Comparison of ENCODE assay signal across 14 cellular contexts in the genomic region with DNA sequence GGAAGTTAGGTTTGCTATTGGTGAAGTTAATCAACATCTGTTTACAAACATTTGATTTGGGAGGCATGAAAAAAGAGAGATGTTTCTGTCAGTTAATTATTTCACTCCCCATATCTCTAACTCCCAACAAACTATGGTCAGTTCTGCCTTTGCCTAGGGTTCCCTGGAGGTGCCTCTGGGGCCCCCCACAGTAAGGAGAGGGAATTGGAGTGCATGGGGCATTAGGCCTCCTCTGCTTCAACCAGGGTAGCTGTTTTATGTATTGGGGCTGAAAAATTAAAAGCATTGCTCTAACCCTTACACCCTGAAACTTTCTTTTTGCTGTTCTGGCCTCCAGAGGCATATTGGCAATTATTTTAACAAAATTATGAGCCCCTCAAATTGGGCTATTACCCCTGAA. TPM values are rescaled to one million over a fixed set of nuclear protein-coding genes. Genes with fewer than 3 reads are reported as not detected.
A peak's percentile ranks its signal among the peaks of the same experiment; 100 is the strongest.
DNase-seq lines count a peak whose midpoint lies in the region; ATAC-seq and TF ChIP-seq lines count a peak whose summit lies in the region.
"Had no signal": no experiment of that assay in that cellular context is flagged by ENCODE, and none has a peak within 500 bp of the region (broad histone marks: within the 10 kb centered on the region; RNA-seq: fewer than 3 reads in every experiment).

No MANE protein-coding gene starts in this region.

- H3K4me3 ChIP-seq in left ventricle myocardium inferior (no peak overlapping the region), mesendoderm (ENCODE audit: low read length) (no peak overlapping the region)

- no peaks in the 10 kb centered on the region for H3K9me3 ChIP-seq in left ventricle myocardium inferior (replicated peaks)
- H3K9me3 ChIP-seq: BE2C had no signal

- H3K4ac ChIP-seq in mesendoderm (ENCODE audit: low read depth, low read length) = no peak overlapping the region

- peaks cover 86% of the 10 kb centered on the region for H3K4me1 ChIP-seq in left ventricle myocardium inferior
- H3K4me1 ChIP-seq in mesendoderm (ENCODE audit: control insufficient read depth, low read depth, low read length) = peaks cover 28% of the 10 kb centered on the region
- H3K4me1 ChIP-seq: BE2C had no signal

- no peak overlapping the region for H3K56ac ChIP-seq in mesendoderm (ENCODE audit: low read length)

- no peaks in the 10 kb centered on the region for H3K79me2 ChIP-seq in mesendoderm (ENCODE audit: control insufficient read depth, insufficient read depth, low read length)

- H2BK120ac ChIP-seq in mesendoderm (ENCODE audit: low read depth, low read length) = no peak overlapping the region

- H3K9ac ChIP-seq in mesendoderm (ENCODE audit: low read length) = no peak overlapping the region

- no peak overlapping the region for H3K18ac ChIP-seq in mesendoderm (ENCODE audit: low read length)

- peaks cover 90% of the 10 kb centered on the region for H3K4me1 Mint-ChIP-seq in chondrocyte (ENCODE audit: low read depth)
- H3K4me1 Mint-ChIP-seq: activated naive CD8-positive, alpha-beta T cell treated with anti-CD3 and anti-CD28 coated beads for 36 hours had no signal

- H2AK5ac ChIP-seq in mesendoderm (ENCODE audit: low read length) = no peak overlapping the region

- H4K8ac ChIP-seq in mesendoderm (ENCODE audit: low read depth, low read length) = no peak overlapping the region

- H3K4me3 Mint-ChIP-seq in chondrocyte (ENCODE audit: unreplicated experiment) = peak overlapping the region; percentile 61
- H3K4me3 Mint-ChIP-seq: activated CD8-positive, alpha-beta T cell treated with anti-CD3 and anti-CD28 coated beads, Interleukin-2, amount 10 ng/mL, durations not matched to agents 7 days and 5 days; activated naive CD8-positive, alpha-beta T cell treated with anti-CD3 and anti-CD28 coated beads for 36 hours had no signal

- no peaks in the 10 kb centered on the region for H3K36me3 Mint-ChIP-seq in chondrocyte (ENCODE audit: low read depth)
- H3K36me3 Mint-ChIP-seq: activated naive CD8-positive, alpha-beta T cell treated with anti-CD3 and anti-CD28 coated beads for 36 hours had no signal

- H2BK15ac ChIP-seq in mesendoderm (replicated peaks; ENCODE audit: low read depth) = no peak overlapping the region

- peak overlapping the region; percentile 99 for H3K27ac Mint-ChIP-seq in chondrocyte (ENCODE audit: unreplicated experiment)
- H3K27ac Mint-ChIP-seq: activated CD8-positive, alpha-beta T cell treated with anti-CD3 and anti-CD28 coated beads, Interleukin-2, amount 10 ng/mL, durations not matched to agents 7 days and 5 days; activated naive CD8-positive, alpha-beta T cell treated with anti-CD3 and anti-CD28 coated beads for 36 hours had no signal

- no peak for TF ChIP-seq CTCF in left ventricle myocardium inferior (IDR thresholded peaks at IDR 0.05; ENCODE audit: borderline replicate concordance)
- peak; percentile 55 for TF ChIP-seq CTCF in chondrocyte (IDR thresholded peaks at IDR 0.05)

- no peak overlapping the region for H4K5ac ChIP-seq in mesendoderm (ENCODE audit: low read length)

- H3K79me1 ChIP-seq in mesendoderm (ENCODE audit: low read length) = peaks cover 2% of the 10 kb centered on the region

- no peak for DNase-seq in left ventricle myocardium inferior
- no peak for DNase-seq in cardiac septum (ENCODE audit: low spot score)
- DNase-seq in chondrocyte (ENCODE audit: low spot score) = no peak
- peak; percentile 34 for DNase-seq in mesendoderm
- DNase-seq in SK-N-DZ (ENCODE audit: low spot score) = no peak
- DNase-seq: activated CD8-positive, alpha-beta T cell treated with anti-CD3 and anti-CD28 coated beads, Interleukin-2, amount 10 ng/mL, durations not matched to agents 7 days and 5 days; activated naive CD8-positive, alpha-beta T cell treated with anti-CD3 and anti-CD28 coated beads for 36 hours; BE2C; GDM1; NCI-H187 treated with DMSO at 0.1 percent for 48 hours; stimulated activated naive CD4-positive, alpha-beta T cell had no signal

- ATAC-seq in HG03159 (IDR thresholded peaks at IDR 0.05; ENCODE audit: unreplicated experiment) = no peak
- ATAC-seq in HG03469 (IDR thresholded peaks at IDR 0.05; ENCODE audit: unreplicated experiment) = no peak
- no peak for ATAC-seq in HG02642 (IDR thresholded peaks at IDR 0.05; ENCODE audit: poor library complexity, unreplicated experiment)
- ATAC-seq: activated CD8-positive, alpha-beta T cell treated with anti-CD3 and anti-CD28 coated beads, Interleukin-2, amount 10 ng/mL, durations not matched to agents 7 days and 5 days had no signal

- H3K27ac ChIP-seq in left ventricle myocardium inferior (replicated peaks) (peak overlapping the region; percentile 85), mesendoderm (ENCODE audit: low read depth, low read length) (no peak overlapping the region)

- H3K36me3 ChIP-seq in left ventricle myocardium inferior = no peaks in the 10 kb centered on the region
- no peaks in the 10 kb centered on the region for H3K36me3 ChIP-seq in mesendoderm (ENCODE audit: control insufficient read depth, insufficient read depth, low read length)
- H3K36me3 ChIP-seq: BE2C had no signal

- H2BK5ac ChIP-seq in mesendoderm (ENCODE audit: low read length) = no peak overlapping the region

- H3K4me2 ChIP-seq in mesendoderm (ENCODE audit: low read length) = no peak overlapping the region

- H3K23ac ChIP-seq in mesendoderm (ENCODE audit: low read length) = no peak overlapping the region

- no peaks in the 10 kb centered on the region for H3K27me3 Mint-ChIP-seq in chondrocyte (ENCODE audit: low read depth)
- H3K27me3 Mint-ChIP-seq: activated naive CD8-positive, alpha-beta T cell treated with anti-CD3 and anti-CD28 coated beads for 36 hours had no signal

- H3K27me3 ChIP-seq in left ventricle myocardium inferior (ENCODE audit: low read depth) (no peaks in the 10 kb centered on the region), mesendoderm (ENCODE audit: insufficient read depth, low read length, poor library complexity) (no peaks in the 10 kb centered on the region)
- H3K27me3 ChIP-seq: BE2C had no signal

- H3K9me3 Mint-ChIP-seq in chondrocyte (ENCODE audit: low read depth) = no peaks in the 10 kb centered on the region
- H3K9me3 Mint-ChIP-seq: activated naive CD8-positive, alpha-beta T cell treated with anti-CD3 and anti-CD28 coated beads for 36 hours had no signal

- intact Hi-C loops in left ventricle myocardium inferior (cut with micrococcal nuclease) (no loop called here), cardiac septum (cut with DNase I) (no loop called here)

RNA-seq across cellular contexts. Expression of gene RUSC2, which starts 32.3 kb away (rescaled TPM):
- 27.5 TPM for total RNA-seq in left ventricle myocardium inferior
- 44.5 TPM for total RNA-seq in cardiac septum
- total RNA-seq in chondrocyte = 96.3 to 135 TPM (median 107 TPM) in 3 replicates
- polyA plus RNA-seq in mesendoderm (2013, experiment 1 of 2) = 4.1 TPM
- polyA plus RNA-seq in mesendoderm (2013, experiment 2 of 2) = 3.9 TPM
- polyA plus RNA-seq in SK-N-DZ (2014; cell fraction: cytosol; rRNA removed) = 15.6 and 17.7 TPM in 2 replicates
- 25.0 and 26.4 TPM in 2 replicates for polyA plus RNA-seq in SK-N-DZ (2014; cell fraction: nucleus; rRNA removed)
